1 cellular context compared by ENCODE assay signal in the genomic region with DNA sequence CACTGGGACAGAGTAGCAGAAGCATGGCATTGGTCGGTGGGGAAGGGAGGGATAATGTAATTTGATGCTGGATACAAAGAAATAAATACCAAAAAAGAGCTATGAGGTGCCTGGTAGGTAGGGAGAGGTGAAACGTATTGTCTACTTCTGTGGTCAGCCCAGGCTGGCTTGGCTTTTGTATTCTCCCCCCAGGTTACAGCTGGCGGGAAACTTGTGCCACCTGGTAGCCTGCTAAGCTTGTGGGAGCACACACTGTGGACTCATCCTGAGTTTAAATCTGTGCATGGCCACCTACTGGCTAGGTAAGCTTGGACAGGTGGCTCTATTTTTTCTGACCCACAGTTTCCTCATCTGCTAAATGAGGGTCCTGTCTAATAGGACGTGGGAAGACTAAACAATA.
TF ChIP-seq lines count a peak whose summit lies in the region.

No MANE protein-coding gene starts in this region.

TF ChIP-seq in GM23338, 12 proteins besides CTCF, POLR2A, EP300 and RAD21 (continued from another document):
- no peak for TF ChIP-seq ZNF462 (CRISPR knock-in tag; IDR thresholded peaks at IDR 0.05)
- TF ChIP-seq, protein P1, sequence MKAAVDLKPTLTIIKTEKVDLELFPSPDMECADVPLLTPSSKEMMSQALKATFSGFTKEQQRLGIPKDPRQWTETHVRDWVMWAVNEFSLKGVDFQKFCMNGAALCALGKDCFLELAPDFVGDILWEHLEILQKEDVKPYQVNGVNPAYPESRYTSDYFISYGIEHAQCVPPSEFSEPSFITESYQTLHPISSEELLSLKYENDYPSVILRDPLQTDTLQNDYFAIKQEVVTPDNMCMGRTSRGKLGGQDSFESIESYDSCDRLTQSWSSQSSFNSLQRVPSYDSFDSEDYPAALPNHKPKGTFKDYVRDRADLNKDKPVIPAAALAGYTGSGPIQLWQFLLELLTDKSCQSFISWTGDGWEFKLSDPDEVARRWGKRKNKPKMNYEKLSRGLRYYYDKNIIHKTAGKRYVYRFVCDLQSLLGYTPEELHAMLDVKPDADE (IDR thresholded peaks at IDR 0.05): no peak
- TF ChIP-seq, protein P2, sequence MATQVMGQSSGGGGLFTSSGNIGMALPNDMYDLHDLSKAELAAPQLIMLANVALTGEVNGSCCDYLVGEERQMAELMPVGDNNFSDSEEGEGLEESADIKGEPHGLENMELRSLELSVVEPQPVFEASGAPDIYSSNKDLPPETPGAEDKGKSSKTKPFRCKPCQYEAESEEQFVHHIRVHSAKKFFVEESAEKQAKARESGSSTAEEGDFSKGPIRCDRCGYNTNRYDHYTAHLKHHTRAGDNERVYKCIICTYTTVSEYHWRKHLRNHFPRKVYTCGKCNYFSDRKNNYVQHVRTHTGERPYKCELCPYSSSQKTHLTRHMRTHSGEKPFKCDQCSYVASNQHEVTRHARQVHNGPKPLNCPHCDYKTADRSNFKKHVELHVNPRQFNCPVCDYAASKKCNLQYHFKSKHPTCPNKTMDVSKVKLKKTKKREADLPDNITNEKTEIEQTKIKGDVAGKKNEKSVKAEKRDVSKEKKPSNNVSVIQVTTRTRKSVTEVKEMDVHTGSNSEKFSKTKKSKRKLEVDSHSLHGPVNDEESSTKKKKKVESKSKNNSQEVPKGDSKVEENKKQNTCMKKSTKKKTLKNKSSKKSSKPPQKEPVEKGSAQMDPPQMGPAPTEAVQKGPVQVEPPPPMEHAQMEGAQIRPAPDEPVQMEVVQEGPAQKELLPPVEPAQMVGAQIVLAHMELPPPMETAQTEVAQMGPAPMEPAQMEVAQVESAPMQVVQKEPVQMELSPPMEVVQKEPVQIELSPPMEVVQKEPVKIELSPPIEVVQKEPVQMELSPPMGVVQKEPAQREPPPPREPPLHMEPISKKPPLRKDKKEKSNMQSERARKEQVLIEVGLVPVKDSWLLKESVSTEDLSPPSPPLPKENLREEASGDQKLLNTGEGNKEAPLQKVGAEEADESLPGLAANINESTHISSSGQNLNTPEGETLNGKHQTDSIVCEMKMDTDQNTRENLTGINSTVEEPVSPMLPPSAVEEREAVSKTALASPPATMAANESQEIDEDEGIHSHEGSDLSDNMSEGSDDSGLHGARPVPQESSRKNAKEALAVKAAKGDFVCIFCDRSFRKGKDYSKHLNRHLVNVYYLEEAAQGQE (IDR thresholded peaks at IDR 0.05; ENCODE audit: unreplicated experiment): no peak
- no peak for TF ChIP-seq NANOG (IDR thresholded peaks at IDR 0.05; ENCODE audit: borderline replicate concordance)
- no peak for TF ChIP-seq EZH2phosphoT487 (IDR thresholded peaks at IDR 0.05; ENCODE audit: unreplicated experiment)
- no peak for TF ChIP-seq STAT1 (IDR thresholded peaks at IDR 0.05; ENCODE audit: unreplicated experiment)
- TF ChIP-seq ZNF114 (CRISPR knock-in tag; IDR thresholded peaks at IDR 0.05): no peak
- TF ChIP-seq ZNF331 (CRISPR knock-in tag; IDR thresholded peaks at IDR 0.05; ENCODE audit: low read depth): no peak
- TF ChIP-seq EZH2 (IDR thresholded peaks at IDR 0.05; ENCODE audit: low read depth, unreplicated experiment): no peak
- no peak for TF ChIP-seq CREB1 (CRISPR knock-in tag; IDR thresholded peaks at IDR 0.05; ENCODE audit: low read depth)
